ENCODE assay signal across 1 cellular context in genomic region chr20:63544241-63544957, GRCh38.
TF ChIP-seq lines count a peak whose summit lies in the region.

No MANE protein-coding gene starts in this region.

TF ChIP-seq in HepG2, 621 proteins besides CTCF, POLR2A, EP300 and RAD21 (continued from another document):
- TF ChIP-seq AHDC1 (CRISPR knock-in tag; IDR thresholded peaks at IDR 0.05; ENCODE audit: borderline replicate concordance) (no peak), MTF2 (CRISPR knock-in tag; IDR thresholded peaks at IDR 0.05; ENCODE audit: borderline replicate concordance) (peak; percentile 45; the same call in 1 of the 2 replicates), NCOR1 (IDR thresholded peaks at IDR 0.05; ENCODE audit: borderline replicate concordance, low read length) (peak; percentile 94), NFE2L1 (CRISPR knock-in tag; IDR thresholded peaks at IDR 0.05; ENCODE audit: borderline replicate concordance) (no peak), ZMYM3 (CRISPR knock-in tag; IDR thresholded peaks at IDR 0.05) (0 out of 2 replicates have a peak, but pooled peaks have one; percentile 47), NR1H2 (CRISPR knock-in tag; IDR thresholded peaks at IDR 0.05; ENCODE audit: borderline replicate concordance, low read depth) (no peak), ZFYVE20 (CRISPR knock-in tag; IDR thresholded peaks at IDR 0.05; ENCODE audit: borderline replicate concordance, low read depth) (0 out of 2 replicates have a peak, but pooled peaks have one; percentile 57), SAP130 (CRISPR knock-in tag; IDR thresholded peaks at IDR 0.05; ENCODE audit: low read depth) (0 out of 2 replicates have a peak, but pooled peaks have one; percentile 36), FOXO1 (CRISPR knock-in tag; IDR thresholded peaks at IDR 0.05) (peak; percentile 29; the same call in 1 of the 2 replicates), ZBTB40 (IDR thresholded peaks at IDR 0.05) (no peak), ZBTB40 (CRISPR knock-in tag; IDR thresholded peaks at IDR 0.05) (0 out of 2 replicates have a peak, but pooled peaks have one; percentile 25), THAP11 (CRISPR knock-in tag; IDR thresholded peaks at IDR 0.05) (peak; percentile 38; the same call in 1 of the 2 replicates), FOXC1 (CRISPR knock-in tag; IDR thresholded peaks at IDR 0.05; ENCODE audit: borderline replicate concordance) (peak; percentile 64; the same call in 1 of the 2 replicates), SRSF1 (optimal IDR thresholded peaks at IDR 0.05; ENCODE audit: low read depth, low read length) (peak; percentile 69), ZBTB37 (CRISPR knock-in tag; IDR thresholded peaks at IDR 0.05) (no peak), ZNF333 (CRISPR knock-in tag; IDR thresholded peaks at IDR 0.05; ENCODE audit: borderline replicate concordance) (peak; percentile 27; the same call in 1 of the 2 replicates)
